In the genomic region with DNA sequence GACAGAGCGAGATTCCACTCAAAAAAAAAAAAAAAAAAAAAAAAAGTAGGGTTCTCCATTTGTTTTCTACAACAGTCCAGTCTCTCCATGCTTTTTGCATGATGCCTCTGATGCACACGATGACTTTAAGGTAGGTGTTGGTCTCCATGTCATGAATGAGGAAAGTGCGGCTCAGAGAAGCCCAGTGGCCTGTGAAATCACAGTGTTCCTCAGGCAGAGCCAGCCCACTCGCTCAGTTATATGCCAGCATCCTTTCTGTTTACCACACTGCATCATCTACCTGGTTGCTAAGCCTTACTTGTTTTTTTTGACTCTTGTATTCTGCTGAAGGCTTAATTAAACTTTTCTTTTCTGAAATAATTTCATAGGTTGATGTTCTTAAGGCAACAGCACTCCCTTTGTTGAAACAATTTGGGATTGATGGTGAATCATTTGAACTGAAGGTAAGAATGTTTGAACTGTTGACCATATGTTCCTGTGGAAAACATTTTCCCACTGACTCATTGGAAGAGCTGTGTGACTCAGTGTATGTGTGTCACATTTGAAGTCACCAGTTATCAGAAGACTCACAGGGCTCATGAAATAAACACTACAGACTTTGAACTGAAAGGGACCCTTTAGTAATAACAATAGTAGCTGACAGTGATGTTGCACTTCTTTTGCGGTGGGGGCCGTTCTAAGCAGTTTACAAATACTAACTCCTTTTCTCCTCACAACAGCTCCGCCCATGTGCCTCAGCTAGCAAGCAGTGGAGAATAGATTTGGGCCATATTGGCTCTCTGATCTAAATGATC, we compare ENCODE assay signal across 1 cellular context.
A peak's percentile ranks its signal among the peaks of the same experiment; 100 is the strongest.
TF ChIP-seq lines count a peak whose summit lies in the region.

No MANE protein-coding gene starts in this region.

TF ChIP-seq in HCT116, 20 proteins besides CTCF, POLR2A, EP300 and RAD21 (continued from another document):
- peak; percentile 49; the same call in 1 of the 2 replicates for TF ChIP-seq SRF (IDR thresholded peaks at IDR 0.05; ENCODE audit: low read depth)
- TF ChIP-seq TCF7L2 (IDR thresholded peaks at IDR 0.05; ENCODE audit: borderline replicate concordance, extremely low read depth, insufficient read depth, insufficient read length), result peak; percentile 18
- peak; percentile 17 for TF ChIP-seq YY1 (IDR thresholded peaks at IDR 0.05; ENCODE audit: extremely low read depth, insufficient replicate concordance, low read depth, low read length)
- TF ChIP-seq CBX3 (IDR thresholded peaks at IDR 0.05; ENCODE audit: low read depth), result peak; percentile 87
- TF ChIP-seq, protein P1, sequence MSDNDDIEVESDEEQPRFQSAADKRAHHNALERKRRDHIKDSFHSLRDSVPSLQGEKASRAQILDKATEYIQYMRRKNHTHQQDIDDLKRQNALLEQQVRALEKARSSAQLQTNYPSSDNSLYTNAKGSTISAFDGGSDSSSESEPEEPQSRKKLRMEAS (IDR thresholded peaks at IDR 0.05), result peak; percentile 45; the same call in 1 of the 2 replicates
- TF ChIP-seq ZNF274 (IDR thresholded peaks at IDR 0.05; ENCODE audit: low read depth, low read length), result no peak
- TF ChIP-seq FOSL1 (IDR thresholded peaks at IDR 0.05; ENCODE audit: low read depth), result peak; percentile 96
- peak; percentile 51; the same call in 1 of the 2 replicates for TF ChIP-seq POLR2AphosphoS5 (IDR thresholded peaks at IDR 0.05; ENCODE audit: low read depth, low read length)
- TF ChIP-seq ELF1 (IDR thresholded peaks at IDR 0.05; ENCODE audit: borderline replicate concordance, low read depth), result no peak
